In the genomic region with DNA sequence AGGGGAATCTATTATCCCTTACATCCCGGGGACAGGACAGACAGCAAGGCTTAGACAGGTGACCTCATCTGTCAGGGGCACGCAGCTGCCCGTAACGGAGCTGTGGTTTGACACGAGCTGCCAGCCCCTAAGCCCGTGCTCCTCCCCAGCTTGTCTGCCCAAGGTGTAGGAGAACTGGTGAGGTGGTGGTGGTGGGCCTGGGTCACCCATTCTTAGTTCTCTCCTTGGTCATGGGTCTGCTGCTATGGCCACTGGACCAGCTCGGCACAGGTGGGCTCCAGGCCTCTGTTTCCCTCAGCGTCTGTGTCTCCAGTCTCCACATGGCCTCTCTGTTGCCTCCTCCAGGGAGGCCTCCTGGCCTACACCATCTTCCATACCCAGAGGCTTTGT, we compare ENCODE assay signal across 16 cellular contexts. TPM values are rescaled to one million over a fixed set of nuclear protein-coding genes. Genes with fewer than 3 reads are reported as not detected.
DNase-seq lines count a peak whose midpoint lies in the region; ATAC-seq, FAIRE-seq and TF ChIP-seq lines count a peak whose summit lies in the region.
"Had no signal": no experiment of that assay in that cellular context is flagged by ENCODE, and none has a peak within 500 bp of the region (broad histone marks: within the 10 kb centered on the region; RNA-seq: fewer than 3 reads in every experiment).

No MANE protein-coding gene starts in this region.

- no peak for TF ChIP-seq RAD21 in K562 (CRISPR knock-in tag; conservative IDR thresholded peaks at IDR 0.05 in 1 of 2, IDR thresholded peaks at IDR 0.05 in 1 of 2)

- H3K79me2 ChIP-seq in K562 (ENCODE audit: control insufficient read depth, insufficient read depth, low read length) (no peaks in the 10 kb centered on the region), GM23338 (replicated peaks; ENCODE audit: insufficient read depth) (no peaks in the 10 kb centered on the region)

- H2BK5ac ChIP-seq in neuronal stem cell (ENCODE audit: low read length), result peak overlapping the region; percentile 11

- no peaks in the 10 kb centered on the region for H3K9me1 ChIP-seq in K562 (ENCODE audit: control insufficient read depth, insufficient read depth, low read length)

- H2AFZ ChIP-seq in K562 (ENCODE audit: low read depth, low read length), result no peak overlapping the region
- H2AFZ ChIP-seq in neuronal stem cell (ENCODE audit: low read length), result no peak overlapping the region
- H2AFZ ChIP-seq in GM23338, result no peak overlapping the region
- H2AFZ ChIP-seq: GM23248 had no signal

- H3K9me3 Mint-ChIP-seq in GM23338, result no peaks in the 10 kb centered on the region
- H3K9me3 Mint-ChIP-seq: H9 had no signal

- H3K4me3 ChIP-seq in K562 (no peak overlapping the region), neuronal stem cell (ENCODE audit: low read length in 2 of 2) (peak overlapping the region in 1 of 2 donors; percentile 41), GM23338 (no peak overlapping the region)
- H3K4me3 ChIP-seq: GM23248 had no signal

- CTCF ChIA-PET in K562 (lab: Yijun Ruan, JAX; ENCODE audit: low intra/inter-chr PET ratio), result no interaction called here

- H3K27ac ChIP-seq in K562 (ENCODE audit: extremely low read depth, low read depth, low read length) (no peak overlapping the region), neuronal stem cell (replicated peaks; ENCODE audit: low read length) (no peak overlapping the region), GM23338 (ENCODE audit: low read depth) (no peak overlapping the region)
- H3K27ac ChIP-seq: 22Rv1, GM23248, HL-60 had no signal

- H4K20me1 ChIP-seq in K562 (replicated peaks; ENCODE audit: control insufficient read depth, insufficient read depth, low read length) (0 out of 2 replicates have a peak, but pooled peaks cover 4% of the 10 kb centered on the region), GM23338 (replicated peaks; ENCODE audit: insufficient read depth) (no peaks in the 10 kb centered on the region)

- H3F3A ChIP-seq in GM23338 (replicated peaks; ENCODE audit: low read depth), result no peaks in the 10 kb centered on the region

- DNase-seq in activated effector memory CD4-positive, alpha-beta T cell treated with anti-CD3 and anti-CD28 coated beads, Interleukin-2, amount 50 U/mL, for 16 hours, result peak; percentile 44
- DNase-seq in activated effector memory CD4-positive, alpha-beta T cell treated with Interleukin-2 at 50 U/mL for 16 hours, result no peak
- DNase-seq in K562 (ENCODE audit: extremely low read depth in 1 of 4, low spot score in 3 of 4) (no peak), neuronal stem cell (ENCODE audit: low spot score) (no peak), AG08396 (ENCODE audit: low spot score) (no peak), GM23338 (ENCODE audit: low spot score) (no peak)
- DNase-seq: ACHN, DMS53, GM23248, H9 had no signal

- no peaks in the 10 kb centered on the region for H3K36me3 ChIP-seq in K562 (ENCODE audit: control insufficient read depth, insufficient read depth, low read length)
- no peaks in the 10 kb centered on the region for H3K36me3 ChIP-seq in neuronal stem cell (replicated peaks in 1 of 2; ENCODE audit: control insufficient read depth in 2 of 2, insufficient read depth in 2 of 2, low read length in 2 of 2)
- no peaks in the 10 kb centered on the region for H3K36me3 ChIP-seq in GM23338 (ENCODE audit: insufficient read depth)

- ATAC-seq in K562, result no peak
- no peak for ATAC-seq in HG02610 (IDR thresholded peaks at IDR 0.05; ENCODE audit: unreplicated experiment)
- no peak for ATAC-seq in GM23338
- ATAC-seq in HG03045 (IDR thresholded peaks at IDR 0.05; ENCODE audit: unreplicated experiment), result no peak

- H3K4ac ChIP-seq in neuronal stem cell (ENCODE audit: low read length), result no peak overlapping the region

- POLR2A ChIA-PET in K562 (lab: Yijun Ruan, JAX), result no interaction called here

- H3K27me3 ChIP-seq in K562 (ENCODE audit: control insufficient read depth in 2 of 2, insufficient read depth in 2 of 2, low read length in 2 of 2), result peaks cover 9 to 42% of the 10 kb centered on the region in 2 experiments; a peak in 4 of 5 replicates
- H3K27me3 ChIP-seq in neuronal stem cell (ENCODE audit: control insufficient read depth in 3 of 3, insufficient read depth in 3 of 3, low read depth in 1 of 3, low read length in 3 of 3), result peaks cover 0 to 7% (median 0%) of the 10 kb centered on the region in 3 experiments
- no peaks in the 10 kb centered on the region for H3K27me3 ChIP-seq in GM23338 (ENCODE audit: insufficient read depth)

- no peak overlapping the region for H3K4me3 Mint-ChIP-seq in GM23338
- H3K4me3 Mint-ChIP-seq: B cell, H9 had no signal

- no peak overlapping the region for H2BK12ac ChIP-seq in neuronal stem cell (ENCODE audit: low read length)

- H3K79me1 ChIP-seq in neuronal stem cell (ENCODE audit: low read depth, low read length), result no peaks in the 10 kb centered on the region

- no peak overlapping the region for H3K4me2 ChIP-seq in K562 (ENCODE audit: insufficient read depth, low read length)
- no peak overlapping the region for H3K4me2 ChIP-seq in neuronal stem cell (ENCODE audit: insufficient read depth, low read length, poor library complexity, severe bottlenecking)
- no peak overlapping the region for H3K4me2 ChIP-seq in GM23338

- peaks cover under 1% of the 10 kb centered on the region; the same call in 2 of the 3 replicates for H3K4me1 Mint-ChIP-seq in GM23338

- TF ChIP-seq POLR2A in K562 (conservative IDR thresholded peaks at IDR 0.05), result no peak

- H3K27ac Mint-ChIP-seq in GM23338, result no peak overlapping the region; the same call in 1 of the 2 replicates
- H3K27ac Mint-ChIP-seq: H9 had no signal

- WGBS in K562 (ENCODE audit: insufficient coverage, low coverage, missing lambda C conversion rate), result 0% methylated on average over 8 of the region's 8 CpGs
- no CpG with 5 or more reads among the region's 8 CpGs for WGBS in neuronal stem cell (ENCODE audit: extremely low coverage in 2 of 2, insufficient read length in 2 of 2, insufficient replicate concordance in 1 of 2), 2 donors

- TF ChIP-seq CTCF in K562 (IDR thresholded peaks at IDR 0.05 in 2 of 3, conservative IDR thresholded peaks at IDR 0.05 in 1 of 3; ENCODE audit: insufficient read depth in 2 of 3, low read depth in 1 of 3, low read length in 3 of 3), result no peak
- TF ChIP-seq CTCF in GM23338 (conservative IDR thresholded peaks at IDR 0.05; ENCODE audit: low read depth in 2 of 2), result no peak

- no peak overlapping the region for H4K8ac ChIP-seq in neuronal stem cell (ENCODE audit: low read depth, low read length)

- no peak overlapping the region for H3K14ac ChIP-seq in neuronal stem cell (ENCODE audit: low read length)

- H3K9ac ChIP-seq in K562 (ENCODE audit: insufficient read depth in 1 of 2, low read depth in 2 of 2, low read length in 2 of 2), result no peak overlapping the region
- H3K9ac ChIP-seq in neuronal stem cell (ENCODE audit: low read depth, low read length, poor library complexity), result no peak overlapping the region
- H3K9ac ChIP-seq: GM23248 had no signal

- H3K23ac ChIP-seq in neuronal stem cell (ENCODE audit: low read depth, low read length, poor library complexity), result no peak overlapping the region

- H3K4me1 ChIP-seq in K562 (replicated peaks in 1 of 2; ENCODE audit: control insufficient read depth in 2 of 2, insufficient read depth in 2 of 2, low read length in 2 of 2), result peaks cover 0 to 15% of the 10 kb centered on the region in 2 experiments; a peak in 2 of 5 replicates
- peaks cover 4% of the 10 kb centered on the region in 2 donors for H3K4me1 ChIP-seq in neuronal stem cell (ENCODE audit: control insufficient read depth in 2 of 2, insufficient read depth in 1 of 2, low read depth in 1 of 2, low read length in 2 of 2)
- no peaks in the 10 kb centered on the region for H3K4me1 ChIP-seq in GM23338 (ENCODE audit: insufficient read depth)

- no peak overlapping the region for H2BK120ac ChIP-seq in neuronal stem cell (ENCODE audit: low read depth, low read length)

- no peak overlapping the region for H4K91ac ChIP-seq in neuronal stem cell (ENCODE audit: low read depth, low read length, poor library complexity)

- H3K18ac ChIP-seq in neuronal stem cell (ENCODE audit: low read length), result peak overlapping the region; percentile 65

- no peaks in the 10 kb centered on the region; the same call in 2 of the 3 replicates for H3K36me3 Mint-ChIP-seq in GM23338 (ENCODE audit: low read depth)

- FAIRE-seq in K562 (lab: Jason Lieb, UNC), result no peak
- FAIRE-seq: GM18507 had no signal

- peak overlapping the region; percentile 91 for H2AK5ac ChIP-seq in neuronal stem cell (ENCODE audit: low read depth, low read length)

- no TSS peak for BruUV-seq in K562 (replicated peaks; lab: Mats Ljungman, UMichigan)

- in situ Hi-C loops in K562 (cut with MboI), result no loop called here

- no peak for TF ChIP-seq EP300 in K562 (IDR thresholded peaks at IDR 0.05; ENCODE audit: low read length)

- intact Hi-C loops in K562 (cut with micrococcal nuclease), result no loop called here

- peaks cover 7% of the 10 kb centered on the region for H3K27me3 Mint-ChIP-seq in GM23338 (ENCODE audit: insufficient read depth, low read depth, poor library complexity)
- H3K27me3 Mint-ChIP-seq: B cell had no signal

- H2BK15ac ChIP-seq in neuronal stem cell (ENCODE audit: low read length), result peak overlapping the region; percentile 94

- H3K9me3 ChIP-seq in K562 (replicated peaks; ENCODE audit: control insufficient read depth, insufficient read depth, low read depth, low read length) (no peaks in the 10 kb centered on the region), neuronal stem cell (replicated peaks in 1 of 2; ENCODE audit: control insufficient read depth in 2 of 2, insufficient read depth in 1 of 2, low read depth in 1 of 2, low read length in 2 of 2) (no peaks in the 10 kb centered on the region)

- H3K9me2 ChIP-seq in GM23338 (ENCODE audit: insufficient read depth), result no peaks in the 10 kb centered on the region

RNA-seq across cellular contexts. Expression of a gene that starts 5.4 kb away (rescaled TPM):
- 0.44 TPM in 2 replicates for total RNA-seq in K562 (2011; cell fraction: chromatin; rRNA removed; ENCODE audit: low replicate concordance)
- total RNA-seq in K562 (2011; cell fraction: nucleolus; rRNA removed), result 0.13 and 0.67 TPM in 2 replicates
- 0.23 and 0.51 TPM in 2 replicates for total RNA-seq in K562 (2011; cell fraction: nucleoplasm; rRNA removed)
- total RNA-seq in K562 (2014; rRNA removed) (not detected in 2 replicates), K562 (2014; rRNA removed; fragmentation: Illumina TruSeq; extraction: Trizol) (not detected in 2 replicates), K562 (2015; rRNA removed; fragmentation: Illumina TruSeq; extraction: Trizol) (not detected in 2 replicates), K562 (2021) (0.20 and 0.35 TPM in 2 replicates)
- polyA plus RNA-seq in K562 (2011; rRNA removed) (0.04 TPM in 1 of 2 replicates, not detected in the other), K562 (2014; fragmentation: Illumina TruSeq; extraction: Trizol) (not detected in 2 replicates), K562 (2014; fragmentation: Nextera tagmentation; extraction: Ambion mirVana) (not detected), K562 (2014; rRNA removed) (not detected in 2 replicates), GM23338 (2016; fragmentation: Nextera tagmentation; extraction: Ambion mirVana) (0.31 TPM in 1 of 2 replicates, not detected in the other)
- polyA plus RNA-seq in K562 (2011; cell fraction: cytosol; rRNA removed), result 0.09 and 0.27 TPM in 2 replicates
- 0.20 and 0.51 TPM in 2 replicates for polyA plus RNA-seq in K562 (2011; cell fraction: nucleus; rRNA removed)
- polyA plus RNA-seq in K562 (2012), result 0.13 and 0.19 TPM in 2 replicates
- 0.07 TPM in 1 of 2 replicates, not detected in the other for polyA minus RNA-seq in K562 (2011; rRNA and poly(A)+ RNA removed)
- polyA minus RNA-seq in K562 (2011; cell fraction: cytosol; rRNA and poly(A)+ RNA removed), result not detected in 2 replicates
- under 0.01 and 0.22 TPM in 2 replicates for polyA minus RNA-seq in K562 (2011; cell fraction: nucleus; rRNA and poly(A)+ RNA removed)
- 0.18 TPM for polyA plus RNA-seq in neuronal stem cell (2013, experiment 1 of 2)
- polyA plus RNA-seq in neuronal stem cell (2013, experiment 2 of 2), result 0.06 TPM
- total RNA-seq in GM23338 (2014; rRNA removed; shearing (Covaris generic)), result 0.14 TPM in 1 of 2 replicates, not detected in the other
- total RNA-seq: GM23248 had no signal
- polyA plus RNA-seq: GM23248 had no signal
